In genomic region chr21:35520302-35520701, GRCh38 we compare ENCODE assay signal across 2 cellular contexts.
TF ChIP-seq lines count a peak whose summit lies in the region.

No MANE protein-coding gene starts in this region.

TF ChIP-seq in H1, 55 proteins besides CTCF, POLR2A, EP300 and RAD21:
- TF ChIP-seq CHD2 (IDR thresholded peaks at IDR 0.05; ENCODE audit: low read length) (no peak), KDM4A (IDR thresholded peaks at IDR 0.05; ENCODE audit: low read depth, low read length, severe bottlenecking) (no peak), SUZ12 (IDR thresholded peaks at IDR 0.05; ENCODE audit: low read length) (no peak), CHD7 (IDR thresholded peaks at IDR 0.05; ENCODE audit: insufficient replicate concordance, low read length) (no peak), MAX (IDR thresholded peaks at IDR 0.05) (no peak), JUN (IDR thresholded peaks at IDR 0.05; ENCODE audit: low read depth, low read length) (no peak), CREB1 (IDR thresholded peaks at IDR 0.05) (no peak), CEBPB (IDR thresholded peaks at IDR 0.05; ENCODE audit: low read depth, low read length) (no peak), JUND (IDR thresholded peaks at IDR 0.05; ENCODE audit: low read length) (no peak), USF2 (IDR thresholded peaks at IDR 0.05; ENCODE audit: low read length) (no peak), SRF (IDR thresholded peaks at IDR 0.05; ENCODE audit: low read depth, low read length) (no peak)

TF ChIP-seq in SK-N-SH treated with all-trans-retinoic acid at 6 μM for 48 hours, 23 proteins besides CTCF, POLR2A, EP300 and RAD21:
- no peak for TF ChIP-seq CSDC2 (CRISPR knock-in tag; IDR thresholded peaks at IDR 0.05)
- no peak for TF ChIP-seq ESRRG (CRISPR knock-in tag; IDR thresholded peaks at IDR 0.05)
- TF ChIP-seq PATZ1 (CRISPR knock-in tag; IDR thresholded peaks at IDR 0.05; ENCODE audit: borderline replicate concordance): no peak
- TF ChIP-seq CSRNP3 (CRISPR knock-in tag; IDR thresholded peaks at IDR 0.05): no peak
- TF ChIP-seq ZNF8 (CRISPR knock-in tag; IDR thresholded peaks at IDR 0.05): no peak
- TF ChIP-seq RARB (CRISPR knock-in tag; IDR thresholded peaks at IDR 0.05): no peak
- TF ChIP-seq CREB5 (CRISPR knock-in tag; IDR thresholded peaks at IDR 0.05; ENCODE audit: low read depth): no peak
- TF ChIP-seq ZC3H10 (CRISPR knock-in tag; IDR thresholded peaks at IDR 0.05): no peak
- no peak for TF ChIP-seq OSR1 (CRISPR knock-in tag; IDR thresholded peaks at IDR 0.05)
- TF ChIP-seq SNAI2 (CRISPR knock-in tag; IDR thresholded peaks at IDR 0.05): no peak
- no peak for TF ChIP-seq ZNF565 (CRISPR knock-in tag; conservative IDR thresholded peaks at IDR 0.05; ENCODE audit: low read depth)
- no peak for TF ChIP-seq ZNF70 (CRISPR knock-in tag; IDR thresholded peaks at IDR 0.05)
- no peak for TF ChIP-seq POU6F1 (CRISPR knock-in tag; IDR thresholded peaks at IDR 0.05; ENCODE audit: borderline replicate concordance, low read depth)
- no peak for TF ChIP-seq ISL1 (CRISPR knock-in tag; IDR thresholded peaks at IDR 0.05)
- no peak for TF ChIP-seq ZFP3 (CRISPR knock-in tag; IDR thresholded peaks at IDR 0.05)
- TF ChIP-seq GLIS3 (CRISPR knock-in tag; IDR thresholded peaks at IDR 0.05): no peak
